1 cellular context compared by ENCODE assay signal in the genomic region with DNA sequence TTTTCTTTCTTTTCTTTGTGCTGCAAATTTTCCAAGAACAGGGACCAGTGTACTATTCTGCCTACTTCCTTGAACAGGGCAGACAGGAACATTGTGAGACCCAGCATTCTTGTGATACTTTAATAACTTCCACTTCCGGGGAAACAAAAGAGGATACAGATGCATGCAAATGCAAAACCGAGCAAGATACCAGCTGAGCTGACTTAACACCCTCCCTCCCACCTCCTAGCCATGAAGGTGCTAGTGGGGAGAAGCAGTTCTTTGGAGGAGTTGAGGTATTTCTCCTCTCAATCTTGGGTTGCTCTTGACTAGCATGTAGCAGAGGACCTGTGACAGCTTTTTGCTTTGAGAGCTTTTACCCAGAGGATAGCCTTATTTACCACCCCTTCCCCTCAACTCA.
TF ChIP-seq lines count a peak whose summit lies in the region.

No MANE protein-coding gene starts in this region.

TF ChIP-seq in GM23338, 12 proteins besides CTCF, POLR2A, EP300 and RAD21 (continued from another document):
- TF ChIP-seq ZNF462 (CRISPR knock-in tag; IDR thresholded peaks at IDR 0.05): peak; percentile 51; the same call in 1 of the 2 replicates
